In the genomic region with DNA sequence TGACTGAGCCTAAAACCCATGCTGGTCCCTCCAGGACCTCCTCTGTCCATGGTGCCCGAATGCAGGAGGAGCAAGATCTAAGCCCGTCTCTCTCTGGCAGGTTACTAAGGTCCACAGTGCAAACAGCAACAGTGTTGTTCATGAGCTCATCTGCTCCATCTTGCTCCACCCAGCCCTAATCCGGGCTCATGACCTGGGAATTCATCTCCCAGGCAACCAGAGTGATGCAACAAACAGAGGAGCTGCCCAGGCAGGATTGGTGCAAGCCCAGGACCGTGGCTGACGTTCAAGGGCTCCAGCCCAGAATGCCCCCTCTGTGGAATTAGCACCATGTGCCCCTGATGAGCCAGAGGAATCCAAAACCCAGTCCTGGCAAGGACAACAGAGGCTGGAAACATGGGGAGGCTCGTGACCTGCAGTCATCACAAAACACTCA, we compare ENCODE assay signal across 9 cellular contexts. TPM values are rescaled to one million over a fixed set of nuclear protein-coding genes. Genes with fewer than 3 reads are reported as not detected.
DNase-seq lines count a peak whose midpoint lies in the region; ATAC-seq and TF ChIP-seq lines count a peak whose summit lies in the region.
"Had no signal": no experiment of that assay in that cellular context is flagged by ENCODE, and none has a peak within 500 bp of the region (broad histone marks: within the 10 kb centered on the region; RNA-seq: fewer than 3 reads in every experiment).

No MANE protein-coding gene starts in this region.

- no peaks in the 10 kb centered on the region for H3K9me3 ChIP-seq in gastroesophageal sphincter

- TF ChIP-seq POLR2A in gastroesophageal sphincter (IDR thresholded peaks at IDR 0.05), result no peak

- H3K9me3 Mint-ChIP-seq in progenitor cell of endocrine pancreas (ENCODE audit: low read depth) (no peaks in the 10 kb centered on the region), mesothelial cell of epicardium (no peaks in the 10 kb centered on the region)

- H3K27ac Mint-ChIP-seq in progenitor cell of endocrine pancreas (peak overlapping the region; percentile 10), mesothelial cell of epicardium (no peak overlapping the region)

- peak; percentile 94 for ATAC-seq in gastroesophageal sphincter
- no peak for ATAC-seq in GM18867 (IDR thresholded peaks at IDR 0.05; ENCODE audit: unreplicated experiment)

- no peak for TF ChIP-seq CTCF in gastroesophageal sphincter (IDR thresholded peaks at IDR 0.05)
- no peak for TF ChIP-seq CTCF in progenitor cell of endocrine pancreas (IDR thresholded peaks at IDR 0.05; ENCODE audit: unreplicated experiment)
- TF ChIP-seq CTCF in mesothelial cell of epicardium (IDR thresholded peaks at IDR 0.05; ENCODE audit: unreplicated experiment), result no peak

- no peaks in the 10 kb centered on the region for H3K36me3 ChIP-seq in gastroesophageal sphincter

- H3K4me3 Mint-ChIP-seq in progenitor cell of endocrine pancreas (ENCODE audit: low read depth) (no peak overlapping the region), mesothelial cell of epicardium (no peak overlapping the region)

- DNase-seq in DMS53 treated with DMSO at 0.1 percent for 48 hours (lab: John Stamatoyannopoulos, UW; ENCODE audit: unreplicated experiment), result peak; percentile 7
- peak; percentile 91 for DNase-seq in NCI-H82 (lab: John Stamatoyannopoulos, UW)
- no peak for DNase-seq in progenitor cell of endocrine pancreas (ENCODE audit: low spot score, unreplicated experiment)
- no peak for DNase-seq in HuH-7.5 (ENCODE audit: low spot score)
- no peak for DNase-seq in SKM-1 (lab: John Stamatoyannopoulos, UW; ENCODE audit: unreplicated experiment)
- DNase-seq in mesothelial cell of epicardium (ENCODE audit: low spot score in 2 of 2, unreplicated experiment in 2 of 2), result no peak
- DNase-seq: activated CD4-positive, CD25-positive, alpha-beta regulatory T cell had no signal

- TF ChIP-seq EP300 in gastroesophageal sphincter (IDR thresholded peaks at IDR 0.05), result peak; percentile 35

- 6% methylated on average over 3 of the region's 6 CpGs; no CpG with 5 or more reads in 1 of the 2 donors for WGBS in gastroesophageal sphincter (ENCODE audit: low coverage in 1 of 2), 2 donors

- H3K4me1 ChIP-seq in gastroesophageal sphincter, result peaks cover 0 to 56% (median 16%) of the 10 kb centered on the region in 3 donors

- no peaks in the 10 kb centered on the region for H3K36me3 Mint-ChIP-seq in progenitor cell of endocrine pancreas (ENCODE audit: insufficient read depth)
- no peaks in the 10 kb centered on the region for H3K36me3 Mint-ChIP-seq in mesothelial cell of epicardium

- H3K27me3 ChIP-seq in gastroesophageal sphincter, result no peaks in the 10 kb centered on the region

- H3K27me3 Mint-ChIP-seq in progenitor cell of endocrine pancreas, result peaks cover 5% of the 10 kb centered on the region
- H3K27me3 Mint-ChIP-seq in mesothelial cell of epicardium (ENCODE audit: low read depth), result no peaks in the 10 kb centered on the region

- H3K4me1 Mint-ChIP-seq in progenitor cell of endocrine pancreas (ENCODE audit: low read depth) (peaks cover 5% of the 10 kb centered on the region), mesothelial cell of epicardium (peaks cover 18% of the 10 kb centered on the region)

- no peak overlapping the region for H3K4me3 ChIP-seq in gastroesophageal sphincter

- peak overlapping the region in 3 of 4 donors; percentile 73 to 87 (median 82) for H3K27ac ChIP-seq in gastroesophageal sphincter

RNA-seq across cellular contexts. Expression of a gene that starts 29.9 kb away (rescaled TPM):
- total RNA-seq in gastroesophageal sphincter (100 to 1,000 TPM; 389 to 508 (median 448) TPM), progenitor cell of endocrine pancreas (37.9 and 38.7 TPM in 2 replicates), mesothelial cell of epicardium (13.5 to 16.8 TPM (median 15.7 TPM) in 3 replicates)

Comparison
In these comparisons a context has a peak if more than half of its experiments do, and no peak if none do; other contexts are left out.
1. DNase-seq: peak in DMS53 treated with DMSO at 0.1 percent for 48 hours (single experiment) and NCI-H82 (single experiment); none in progenitor cell of endocrine pancreas (single experiment), HuH-7.5 (single experiment), SKM-1 (single experiment) and mesothelial cell of epicardium (0 of 2).